ENCODE assay signal across 8 cellular contexts in the genomic region with DNA sequence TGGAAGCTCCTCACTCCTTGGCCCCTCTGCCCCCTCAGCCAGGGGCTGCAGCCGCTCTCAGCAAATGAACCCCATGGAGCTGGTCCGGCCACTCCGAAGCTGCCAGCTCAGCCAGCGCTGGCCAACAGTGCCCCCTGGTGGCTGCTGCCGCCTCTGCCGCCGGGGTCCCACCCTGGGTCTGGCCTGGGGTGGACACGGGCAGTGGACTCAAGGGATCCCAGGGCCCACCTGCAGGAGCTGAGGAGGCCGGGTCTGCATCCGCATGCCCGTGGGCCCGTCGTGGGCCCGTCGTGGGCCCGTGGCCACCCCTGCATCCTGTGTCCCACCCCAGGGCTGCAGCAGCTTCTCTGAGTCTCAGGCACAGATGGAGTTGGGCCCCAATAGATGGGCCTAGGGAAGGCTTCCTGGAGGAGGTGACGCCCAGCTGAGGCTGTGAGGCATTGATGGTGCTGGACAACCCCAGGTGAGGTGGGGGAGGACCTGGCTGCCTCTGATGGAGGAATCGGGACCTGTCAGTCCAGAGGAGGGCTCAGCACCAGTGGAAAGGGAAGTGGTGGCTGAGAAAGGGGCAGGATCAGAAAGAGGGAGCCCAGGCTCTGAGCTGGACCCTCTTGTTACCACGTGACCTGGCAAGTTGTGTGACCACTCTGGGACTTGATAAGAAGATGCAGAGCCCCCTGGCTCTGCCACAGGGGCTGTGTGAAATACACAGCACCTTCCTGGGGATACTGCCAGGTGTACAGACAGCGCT.
DNase-seq lines count a peak whose midpoint lies in the region; ATAC-seq, FAIRE-seq and TF ChIP-seq lines count a peak whose summit lies in the region.

No MANE protein-coding gene starts in this region.

- no peak for TF ChIP-seq POLR2A in HCT116 (IDR thresholded peaks at IDR 0.05; ENCODE audit: borderline replicate concordance, extremely low read depth, insufficient read depth, insufficient read length)

- peak; percentile 79 to 96 (median 91) for TF ChIP-seq CTCF in HCT116 (IDR thresholded peaks at IDR 0.05 in 2 of 3, conservative IDR thresholded peaks at IDR 0.05 in 1 of 3; ENCODE audit: borderline replicate concordance in 1 of 3, insufficient read depth in 1 of 3, low read depth in 2 of 3, low read length in 2 of 3)
- peak; percentile 96 for TF ChIP-seq CTCF in SU-DHL-6 (IDR thresholded peaks at IDR 0.05; ENCODE audit: insufficient read depth, low read length, poor library complexity, severe bottlenecking)
- TF ChIP-seq CTCF in astrocyte (IDR thresholded peaks at IDR 0.05; ENCODE audit: insufficient read depth, low read depth, low read length) = peak; percentile 25

- H3K27ac ChIP-seq in BLaER1 = no peak overlapping the region
- no peak overlapping the region for H3K27ac ChIP-seq in HCT116 (ENCODE audit: low read depth, low read length)
- no peak overlapping the region for H3K27ac ChIP-seq in SU-DHL-6 (ENCODE audit: low read depth, low read length)
- H3K27ac ChIP-seq in astrocyte (ENCODE audit: low read depth, low read length) = no peak overlapping the region

- H3K9me2 ChIP-seq in HCT116 (ENCODE audit: insufficient read depth) (no peaks in the 10 kb centered on the region), SU-DHL-6 (replicated peaks; ENCODE audit: insufficient read depth, low read length) (no peaks in the 10 kb centered on the region)

- no peaks in the 10 kb centered on the region for H3K9me3 Mint-ChIP-seq in astrocyte (ENCODE audit: unreplicated experiment)

- H4K20me1 ChIP-seq in BLaER1 (peaks cover 33% of the 10 kb centered on the region; the same call in 1 of the 2 replicates), HCT116 (ENCODE audit: insufficient read depth) (no peaks in the 10 kb centered on the region), SU-DHL-6 (ENCODE audit: low read depth, low read length) (no peaks in the 10 kb centered on the region), astrocyte (ENCODE audit: insufficient read depth, low read length) (no peaks in the 10 kb centered on the region)

- no peaks in the 10 kb centered on the region for H3K4me1 Mint-ChIP-seq in astrocyte (ENCODE audit: low read depth, unreplicated experiment)

- H3K36me3 ChIP-seq in BLaER1 (no peaks in the 10 kb centered on the region), HCT116 (ENCODE audit: control insufficient read depth in 1 of 2, insufficient read depth in 2 of 2, low read length in 2 of 2) (no peaks in the 10 kb centered on the region), SU-DHL-6 (ENCODE audit: low read length) (no peaks in the 10 kb centered on the region), astrocyte (ENCODE audit: insufficient read depth, low read length) (no peaks in the 10 kb centered on the region)

- POLR2A ChIA-PET in HCT116 (lab: Charles Lee) = interaction anchor here (1.1 kb wide), 1 partner anchor 259 kb away, joined by 3 read pairs; no protein-coding TSS in a partner anchor

- FAIRE-seq in astrocyte (lab: Jason Lieb, UNC) = no peak

- H3K4me3 Mint-ChIP-seq in astrocyte (ENCODE audit: unreplicated experiment) = no peak overlapping the region

- H3K27me3 ChIP-seq in BLaER1 (peaks cover 23% of the 10 kb centered on the region), HCT116 (ENCODE audit: insufficient read depth, low read length) (peaks cover 17% of the 10 kb centered on the region), SU-DHL-6 (ENCODE audit: low read length) (no peaks in the 10 kb centered on the region), astrocyte (ENCODE audit: insufficient read depth, low read length) (no peaks in the 10 kb centered on the region)

- TF ChIP-seq RAD21 in HCT116 (IDR thresholded peaks at IDR 0.05; ENCODE audit: low read depth) = peak; percentile 93

- CTCF ChIA-PET in HCT116 (lab: Charles Lee) = interaction anchor here (0.7 to 3.6 kb wide), 24 partner anchors 8 to 522 kb away, joined by 3 to 207 read pairs (median 4); no protein-coding TSS in a partner anchor

- no peaks in the 10 kb centered on the region for H3F3A ChIP-seq in SU-DHL-6 (ENCODE audit: insufficient read depth)

- RAD21 ChIA-PET in HCT116 (lab: Charles Lee; ENCODE audit: low non-redundant PET in 1 of 2, low total read pairs in 2 of 2, uncharacterized antibody in 2 of 2, unreplicated experiment in 2 of 2) = interaction anchor here (0.9 to 1.8 kb wide), 4 partner anchors 144 to 259 kb away, joined by 3 to 45 read pairs (median 22); no protein-coding TSS in a partner anchor

- H3K9me3 ChIP-seq in BLaER1 (no peaks in the 10 kb centered on the region), HCT116 (ENCODE audit: control insufficient read depth in 1 of 2, insufficient read depth in 1 of 2, low read depth in 1 of 2, low read length in 2 of 2) (no peaks in the 10 kb centered on the region), SU-DHL-6 (ENCODE audit: insufficient read depth, low read length) (no peaks in the 10 kb centered on the region), astrocyte (ENCODE audit: insufficient read depth, low read depth, low read length) (no peaks in the 10 kb centered on the region)

- H3K9ac ChIP-seq in BLaER1 = no peak overlapping the region
- H3K9ac ChIP-seq in HCT116 (ENCODE audit: low read length) = no peak overlapping the region
- H3K9ac ChIP-seq in SU-DHL-6 (ENCODE audit: low read length) = no peak overlapping the region
- no peak overlapping the region for H3K9ac ChIP-seq in astrocyte (ENCODE audit: low read length)

- peaks cover 51% of the 10 kb centered on the region for H3K27me3 Mint-ChIP-seq in astrocyte (ENCODE audit: low read depth, unreplicated experiment)

- intact Hi-C loops in HCT116 (cut with micrococcal nuclease) = loop anchor here (1.0 kb wide), 2 partner anchors 259 to 326 kb away; no protein-coding TSS in a partner anchor

- H3K4me3 ChIP-seq in BLaER1 (no peak overlapping the region), HCT116 (replicated peaks in 1 of 2; ENCODE audit: low read depth in 1 of 2, low read length in 2 of 2) (peak overlapping the region; percentile 19 to 44), SU-DHL-6 (ENCODE audit: insufficient read depth, low read length, poor library complexity, severe bottlenecking) (no peak overlapping the region), astrocyte (ENCODE audit: insufficient read depth, low read depth, low read length) (no peak overlapping the region)

- H3K36me3 Mint-ChIP-seq in astrocyte (ENCODE audit: low read depth, unreplicated experiment) = no peaks in the 10 kb centered on the region

- peak; percentile 97 for ATAC-seq in HCT116
- no peak for ATAC-seq in GM19397 (IDR thresholded peaks at IDR 0.05; ENCODE audit: unreplicated experiment)
- no peak for ATAC-seq in HG03565 (IDR thresholded peaks at IDR 0.05; ENCODE audit: unreplicated experiment)

- H3K4me1 ChIP-seq in BLaER1 (peaks cover 62% of the 10 kb centered on the region), HCT116 (ENCODE audit: control insufficient read depth in 1 of 2, insufficient read depth in 2 of 2, low read length in 2 of 2) (peaks cover 0 to 7% of the 10 kb centered on the region in 2 experiments; a peak in 1 of 4 replicates), astrocyte (ENCODE audit: insufficient read depth, low read length) (no peaks in the 10 kb centered on the region)

- H3K79me2 ChIP-seq in HCT116 (ENCODE audit: insufficient read depth, low read length) (no peaks in the 10 kb centered on the region), SU-DHL-6 (ENCODE audit: insufficient read depth, low read length) (no peaks in the 10 kb centered on the region), astrocyte (ENCODE audit: insufficient read depth, low read length) (no peaks in the 10 kb centered on the region)

- no TSS peak for BruUV-seq in HCT116 (replicated peaks; lab: Mats Ljungman, UMichigan)

- no peak overlapping the region for H3K27ac Mint-ChIP-seq in astrocyte (ENCODE audit: unreplicated experiment)

- H2AFZ ChIP-seq in HCT116 (ENCODE audit: low read depth, low read length, poor library complexity, severe bottlenecking) = peak overlapping the region; percentile 73
- H2AFZ ChIP-seq in SU-DHL-6 (ENCODE audit: low read depth, low read length, severe bottlenecking) = no peak overlapping the region
- H2AFZ ChIP-seq in astrocyte (ENCODE audit: low read depth, low read length) = no peak overlapping the region

- H3K4me2 ChIP-seq in BLaER1 (peak overlapping the region; percentile 91), HCT116 (ENCODE audit: low read length) (peak overlapping the region; percentile 77), SU-DHL-6 (ENCODE audit: low read depth, low read length, poor library complexity, severe bottlenecking) (no peak overlapping the region), astrocyte (ENCODE audit: low read length) (no peak overlapping the region)

- peak; percentile 18 for DNase-seq in HCT116 (ENCODE audit: low read depth, low spot score)
- no peak for DNase-seq in astrocyte (ENCODE audit: low read depth)
- peak; percentile 80 for DNase-seq in left kidney (ENCODE audit: low read depth, low spot score)
- peak; percentile 56 for DNase-seq in stimulated activated CD4-positive, alpha-beta T cell treated with anti-CD3 and anti-CD28 coated beads, Interleukin-4, amount 100 ng/mL, for 24 hours

TF ChIP-seq in HCT116, 20 proteins besides CTCF, POLR2A, EP300 and RAD21:
- TF ChIP-seq EGR1 (IDR thresholded peaks at IDR 0.05; ENCODE audit: low read depth) = no peak
- TF ChIP-seq YY1 (IDR thresholded peaks at IDR 0.05; ENCODE audit: extremely low read depth, insufficient replicate concordance, low read depth, low read length) = no peak
- TF ChIP-seq, protein P1, sequence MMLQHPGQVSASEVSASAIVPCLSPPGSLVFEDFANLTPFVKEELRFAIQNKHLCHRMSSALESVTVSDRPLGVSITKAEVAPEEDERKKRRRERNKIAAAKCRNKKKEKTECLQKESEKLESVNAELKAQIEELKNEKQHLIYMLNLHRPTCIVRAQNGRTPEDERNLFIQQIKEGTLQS (IDR thresholded peaks at IDR 0.05) = no peak
- no peak for TF ChIP-seq FOSL1 (IDR thresholded peaks at IDR 0.05; ENCODE audit: low read depth)
- no peak for TF ChIP-seq SRF (IDR thresholded peaks at IDR 0.05; ENCODE audit: low read depth)
- no peak for TF ChIP-seq ZNF274 (IDR thresholded peaks at IDR 0.05; ENCODE audit: low read depth, low read length)
- no peak for TF ChIP-seq TCF7L2 (IDR thresholded peaks at IDR 0.05; ENCODE audit: borderline replicate concordance, extremely low read depth, insufficient read depth, insufficient read length)
- no peak for TF ChIP-seq MAX (IDR thresholded peaks at IDR 0.05)

Comparison
In these comparisons a context has a peak if more than half of its experiments do, and no peak if none do; other contexts are left out.
1. H3K4me2 ChIP-seq: peak in BLaER1 (single experiment) and HCT116 (single experiment); none in SU-DHL-6 (single experiment) and astrocyte (single experiment).
2. H3K4me3 ChIP-seq: peak in HCT116 (2 of 2); none in BLaER1 (single experiment), SU-DHL-6 (single experiment) and astrocyte (single experiment).
3. CTCF ChIP-seq: peak in every context shown above with its lines; median percentile 96 in SU-DHL-6; 91 in HCT116; 25 in astrocyte.